Comparison of ENCODE assay signal across 8 cellular contexts in the genomic region with DNA sequence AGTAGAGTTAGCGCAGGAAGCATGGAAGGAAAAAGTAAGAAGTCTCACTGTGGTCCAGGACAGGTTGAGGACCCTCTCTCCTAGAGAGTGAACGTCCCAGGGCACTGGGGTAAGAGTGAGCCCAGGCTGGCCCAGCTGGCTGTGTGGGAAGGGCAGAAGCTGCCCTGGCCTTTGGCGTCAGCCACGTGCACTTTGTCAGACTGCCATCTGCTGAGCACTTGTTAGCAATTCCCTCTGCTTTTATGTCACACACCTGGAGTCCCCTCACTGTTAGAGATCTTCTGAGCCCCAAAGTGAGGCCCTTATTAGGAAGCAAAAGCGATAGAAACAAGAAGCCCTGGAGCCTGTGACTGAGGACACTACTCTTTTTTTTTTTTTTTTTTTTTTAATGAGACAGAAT.
DNase-seq lines count a peak whose midpoint lies in the region; ATAC-seq and TF ChIP-seq lines count a peak whose summit lies in the region.

No MANE protein-coding gene starts in this region.

- H3K9me3 ChIP-seq in SU-DHL-6 (ENCODE audit: insufficient read depth, low read length): no peaks in the 10 kb centered on the region
- H3K9me3 ChIP-seq in right lobe of liver: no peaks in the 10 kb centered on the region

- H3K27me3 ChIP-seq in SU-DHL-6 (ENCODE audit: low read length) (no peaks in the 10 kb centered on the region), right lobe of liver (no peaks in the 10 kb centered on the region)

- DNase-seq in GM10266 (ENCODE audit: extremely low spot score) (no peak), right lobe of liver (peak; percentile 82 to 84 (median 82)), SKM-1 (lab: John Stamatoyannopoulos, UW; ENCODE audit: unreplicated experiment) (no peak), Kasumi-1 (lab: John Stamatoyannopoulos, UW) (no peak)
- no peak for DNase-seq in activated CD4-positive, alpha-beta T cell treated with anti-CD3 and anti-CD28 coated beads for 1 hour

- H3K27ac ChIP-seq in SU-DHL-6 (ENCODE audit: low read depth, low read length): no peak overlapping the region
- no peak overlapping the region for H3K27ac ChIP-seq in right lobe of liver

- H3K9ac ChIP-seq in SU-DHL-6 (ENCODE audit: low read length): no peak overlapping the region

- TF ChIP-seq CTCF in GM10266 (IDR thresholded peaks at IDR 0.05; ENCODE audit: control insufficient read depth, insufficient read depth, low read depth, missing control alignments) (peak; percentile 40), LNCAP (IDR thresholded peaks at IDR 0.05) (peak; percentile 26; the same call in 1 of the 2 replicates), SU-DHL-6 (IDR thresholded peaks at IDR 0.05; ENCODE audit: insufficient read depth, low read length, poor library complexity, severe bottlenecking) (peak; percentile 36), right lobe of liver (IDR thresholded peaks at IDR 0.05) (peak; percentile 28 to 49 (median 32))

- no peaks in the 10 kb centered on the region for H3F3A ChIP-seq in SU-DHL-6 (ENCODE audit: insufficient read depth)

- WGBS in right lobe of liver (ENCODE audit: insufficient coverage, low coverage, low lambda C conversion rate, missing lambda C conversion rate): 75% methylated on average over 2 of the region's 5 CpGs

- ATAC-seq in right lobe of liver (peak; percentile 92 to 96 (median 96)), HG03521 (IDR thresholded peaks at IDR 0.05; ENCODE audit: unreplicated experiment) (no peak)

- no peak overlapping the region for H2AFZ ChIP-seq in SU-DHL-6 (ENCODE audit: low read depth, low read length, severe bottlenecking)

- H4K20me1 ChIP-seq in SU-DHL-6 (ENCODE audit: low read depth, low read length): no peaks in the 10 kb centered on the region

- no peak overlapping the region for H3K4me2 ChIP-seq in SU-DHL-6 (ENCODE audit: low read depth, low read length, poor library complexity, severe bottlenecking)

- intact Hi-C loops in right lobe of liver (cut with DNase I): no loop called here

- H3K36me3 ChIP-seq in SU-DHL-6 (ENCODE audit: low read length) (no peaks in the 10 kb centered on the region), right lobe of liver (no peaks in the 10 kb centered on the region)

- no peaks in the 10 kb centered on the region for H3K79me2 ChIP-seq in SU-DHL-6 (ENCODE audit: insufficient read depth, low read length)

- TF ChIP-seq POLR2A in right lobe of liver (IDR thresholded peaks at IDR 0.05): no peak

- no peaks in the 10 kb centered on the region for H3K9me2 ChIP-seq in SU-DHL-6 (replicated peaks; ENCODE audit: insufficient read depth, low read length)

- H3K4me3 ChIP-seq in SU-DHL-6 (ENCODE audit: insufficient read depth, low read length, poor library complexity, severe bottlenecking): no peak overlapping the region
- no peak overlapping the region for H3K4me3 ChIP-seq in right lobe of liver

- no peaks in the 10 kb centered on the region for H3K4me1 ChIP-seq in right lobe of liver

Comparison
In these comparisons a context has a peak if more than half of its experiments do, and no peak if none do; other contexts are left out.
1. DNase-seq: peak in right lobe of liver (3 of 3); none in GM10266 (single experiment), SKM-1 (single experiment), activated CD4-positive, alpha-beta T cell treated with anti-CD3 and anti-CD28 coated beads for 1 hour (single experiment) and Kasumi-1 (0 of 2).
2. Peak in every context shown above with its lines, with median percentiles within 50 percentile points of each other: CTCF ChIP-seq.